In genomic region chr7:102185796-102186195, GRCh38 we compare ENCODE assay signal across 30 cellular contexts.
"Had no signal": no experiment of that assay in that cellular context is flagged by ENCODE, and none has a peak within 500 bp of the region (broad histone marks: within the 10 kb centered on the region; RNA-seq: fewer than 3 reads in every experiment).

No MANE protein-coding gene starts in this region.

- ATAC-seq: naive thymus-derived CD8-positive, alpha-beta T cell; natural killer cell treated with Interleukin-12 subunit alpha and Interleukin-12 subunit beta and Interleukin-15 and Interleukin-18, amount 100 ng/mL, for 72 hours; psoas muscle; right cardiac atrium; right lobe of liver; stimulated activated memory B cell treated with anti-CD40 and anti-IgM and Interleukin-4, amounts not matched to agents 10 μg/mL and 1 μg/mL and 100 μg/mL, for 72 hours; stimulated activated naive CD8-positive, alpha-beta T cell treated with anti-CD3 and anti-CD28 coated beads, Interleukin-15, amount 100 ng/mL, for 72 hours; stimulated activated naive CD8-positive, alpha-beta T cell treated with anti-CD3 and anti-CD28 coated beads, Interleukin-15, Interleukin-2, amounts not matched to agents 100 U/mL and 50 U/mL, for 24 hours had no signal

- H3K27me3 Mint-ChIP-seq: naive B cell; naive thymus-derived CD8-positive, alpha-beta T cell; natural killer cell treated with Interleukin-12 subunit alpha and Interleukin-12 subunit beta and Interleukin-15 and Interleukin-18, amount 100 ng/mL, for 72 hours; progenitor cell of endocrine pancreas; stimulated activated memory B cell treated with anti-CD40 and anti-IgM and Interleukin-4, amounts not matched to agents 10 μg/mL and 1 μg/mL and 100 μg/mL, for 72 hours; stimulated activated naive CD8-positive, alpha-beta T cell treated with anti-CD3 and anti-CD28 coated beads, Interleukin-15, amount 100 ng/mL, for 72 hours; type B pancreatic cell had no signal

- H3K79me2 ChIP-seq: parathyroid adenoma had no signal

- H3K4me2 ChIP-seq: neural progenitor cell had no signal

- DNase-seq: naive B cell; naive thymus-derived CD8-positive, alpha-beta T cell; occipital lobe; ovary; posterior cingulate gyrus; psoas muscle; right cardiac atrium; right lobe of liver; sigmoid colon; small intestine; stimulated activated CD4-positive, alpha-beta T cell treated with anti-CD3 and anti-CD28 coated beads, Interleukin-12 subunit alpha, Interleukin-12 subunit beta, amount 100 ng/mL, for 4 hours; stimulated activated CD4-positive, alpha-beta T cell treated with anti-CD3 and anti-CD28 coated beads, Interleukin-1b, Interleukin-23, amount 100 ng/mL, for 48 hours; stimulated activated CD4-positive, alpha-beta T cell treated with anti-CD3 and anti-CD28 coated beads, Interleukin-4, amount 100 ng/mL, for 1 hour; stimulated activated CD4-positive, alpha-beta T cell treated with anti-CD3 and anti-CD28 coated beads, Interleukin-4, amount 100 ng/mL, for 4 hours; stimulated activated CD8-positive, alpha-beta memory T cell treated with anti-CD3 and anti-CD28 coated beads, Interleukin-4, amount 100 ng/mL, for 48 hours; stimulated activated naive CD4-positive, alpha-beta T cell; stimulated activated naive CD8-positive, alpha-beta T cell treated with anti-CD3 and anti-CD28 coated beads, Interleukin-15, amount 100 ng/mL, for 72 hours; stimulated activated naive CD8-positive, alpha-beta T cell treated with anti-CD3 and anti-CD28 coated beads, Interleukin-15, Interleukin-2, amounts not matched to agents 100 U/mL and 50 U/mL, for 24 hours; substantia nigra; testis; thyroid gland had no signal

- H3K4me3 Mint-ChIP-seq: naive B cell; naive thymus-derived CD8-positive, alpha-beta T cell; natural killer cell treated with Interleukin-12 subunit alpha and Interleukin-12 subunit beta and Interleukin-15 and Interleukin-18, amount 100 ng/mL, for 72 hours; neural progenitor cell; stimulated activated memory B cell treated with anti-CD40 and anti-IgM and Interleukin-4, amounts not matched to agents 10 μg/mL and 1 μg/mL and 100 μg/mL, for 72 hours; stimulated activated naive CD8-positive, alpha-beta T cell treated with anti-CD3 and anti-CD28 coated beads, Interleukin-15, amount 100 ng/mL, for 72 hours; type B pancreatic cell had no signal

- H3K4me3 ChIP-seq: neural progenitor cell, ovary, psoas muscle, right lobe of liver, sigmoid colon, suprapubic skin, testis, thyroid gland, tibial nerve, vagina had no signal

- H3K36me3 ChIP-seq: neural progenitor cell, ovary had no signal

- H3K9me3 ChIP-seq: ovary, psoas muscle, right lobe of liver, sigmoid colon, suprapubic skin, testis, thyroid gland, tibial nerve, vagina had no signal

- H3K9ac ChIP-seq: neural progenitor cell, parathyroid adenoma had no signal

- H3K4me1 ChIP-seq: neural progenitor cell, parathyroid adenoma, right lobe of liver, sigmoid colon, suprapubic skin, testis, thyroid gland, tibial nerve, vagina had no signal

- H3K4me1 Mint-ChIP-seq: naive B cell; naive thymus-derived CD8-positive, alpha-beta T cell; neural progenitor cell; stimulated activated memory B cell treated with anti-CD40 and anti-IgM and Interleukin-4, amounts not matched to agents 10 μg/mL and 1 μg/mL and 100 μg/mL, for 72 hours; stimulated activated naive CD8-positive, alpha-beta T cell treated with anti-CD3 and anti-CD28 coated beads, Interleukin-15, amount 100 ng/mL, for 72 hours had no signal

- H3K9me3 Mint-ChIP-seq: naive B cell; naive thymus-derived CD8-positive, alpha-beta T cell; natural killer cell treated with Interleukin-12 subunit alpha and Interleukin-12 subunit beta and Interleukin-15 and Interleukin-18, amount 100 ng/mL, for 72 hours; neural progenitor cell; stimulated activated memory B cell treated with anti-CD40 and anti-IgM and Interleukin-4, amounts not matched to agents 10 μg/mL and 1 μg/mL and 100 μg/mL, for 72 hours; stimulated activated naive CD8-positive, alpha-beta T cell treated with anti-CD3 and anti-CD28 coated beads, Interleukin-15, amount 100 ng/mL, for 72 hours; type B pancreatic cell had no signal

- H3K27me3 ChIP-seq: neural progenitor cell, ovary, right lobe of liver, sigmoid colon, suprapubic skin, testis, thyroid gland, tibial nerve, vagina had no signal

- H3K27ac Mint-ChIP-seq: natural killer cell treated with Interleukin-12 subunit alpha and Interleukin-12 subunit beta and Interleukin-15 and Interleukin-18, amount 100 ng/mL, for 72 hours; neural progenitor cell; progenitor cell of endocrine pancreas; stimulated activated memory B cell treated with anti-CD40 and anti-IgM and Interleukin-4, amounts not matched to agents 10 μg/mL and 1 μg/mL and 100 μg/mL, for 72 hours; type B pancreatic cell had no signal

- H3K27ac ChIP-seq: neural progenitor cell, ovary, parathyroid adenoma, psoas muscle, right lobe of liver, sigmoid colon, suprapubic skin, testis, thyroid gland, tibial nerve, vagina had no signal

- H2AFZ ChIP-seq: neural progenitor cell, parathyroid adenoma had no signal
